ENCODE assay signal across 11 cellular contexts in the genomic region with DNA sequence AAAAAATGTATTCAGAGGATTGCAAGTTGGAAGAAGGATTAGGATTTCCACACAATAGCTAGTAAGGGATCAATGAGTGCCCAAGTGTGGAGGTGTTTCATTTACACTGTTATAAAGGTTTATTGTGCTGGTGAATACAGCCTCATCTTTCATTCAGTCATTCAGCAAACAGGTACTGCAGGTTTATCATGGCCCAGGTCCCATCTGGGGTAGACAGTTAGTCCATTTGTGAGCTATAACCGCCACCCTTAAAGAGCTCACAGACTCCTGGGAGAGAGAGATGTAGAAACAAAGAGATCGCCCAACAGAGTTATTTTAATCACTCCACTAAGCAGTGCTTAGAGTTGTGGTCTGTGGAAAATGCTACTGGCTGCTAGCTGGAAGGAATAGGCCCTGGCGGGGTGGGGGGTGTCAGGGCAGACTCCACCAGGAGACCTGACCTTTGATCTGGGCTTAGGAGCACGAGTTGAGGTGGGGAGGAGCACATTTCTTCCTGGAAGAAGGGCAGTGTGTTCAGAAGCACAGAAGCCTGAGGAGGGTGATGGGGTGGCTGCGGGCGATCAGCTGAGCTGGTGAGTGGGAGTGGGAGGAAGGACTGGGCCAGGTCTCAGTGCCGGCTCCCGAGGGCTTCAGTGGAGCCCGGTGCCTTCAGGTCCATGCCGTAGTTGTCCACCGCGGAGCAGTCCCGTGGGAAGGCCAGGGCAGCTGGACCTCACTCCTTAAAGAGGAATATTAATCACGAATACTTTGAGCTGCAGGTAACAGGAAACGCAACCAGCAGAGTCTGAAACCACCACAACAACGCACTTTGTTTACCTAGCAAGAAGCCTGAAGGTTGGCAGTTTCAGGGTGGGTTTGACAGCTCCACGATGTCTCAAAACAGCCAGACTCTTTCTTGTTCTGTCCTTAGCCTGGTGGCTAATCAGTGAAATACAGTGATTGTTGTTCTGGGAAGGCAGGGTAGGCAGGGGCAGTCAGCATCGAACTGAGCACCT. TPM values are rescaled to one million over a fixed set of nuclear protein-coding genes. Genes with fewer than 3 reads are reported as not detected.
DNase-seq lines count a peak whose midpoint lies in the region; ATAC-seq, FAIRE-seq and TF ChIP-seq lines count a peak whose summit lies in the region.
"Had no signal": no experiment of that assay in that cellular context is flagged by ENCODE, and none has a peak within 500 bp of the region (broad histone marks: within the 10 kb centered on the region; RNA-seq: fewer than 3 reads in every experiment).

No MANE protein-coding gene starts in this region.

- H3K4me1 Mint-ChIP-seq in CD4-positive, alpha-beta T cell (ENCODE audit: low read depth), result peaks cover 94% of the 10 kb centered on the region
- H3K4me1 Mint-ChIP-seq in astrocyte (ENCODE audit: low read depth, unreplicated experiment) (peaks cover 45% of the 10 kb centered on the region), immature natural killer cell (peaks cover 58 to 81% of the 10 kb centered on the region in 2 donors)

- no peaks in the 10 kb centered on the region for H3K9me3 Mint-ChIP-seq in CD4-positive, alpha-beta T cell
- H3K9me3 Mint-ChIP-seq in astrocyte (ENCODE audit: unreplicated experiment), result peaks cover 3% of the 10 kb centered on the region
- no peaks in the 10 kb centered on the region for H3K9me3 Mint-ChIP-seq in immature natural killer cell

- peak; percentile 12 for ATAC-seq in CD4-positive, alpha-beta T cell (ENCODE audit: poor library complexity)

- POLR2A ChIA-PET in CD4-positive, alpha-beta T cell (lab: Charles Lee), result interaction anchor here (0.8 to 4.3 kb wide), 4 partner anchors 9 to 54 kb away, joined by 3 to 34 read pairs (median 8); partner anchors contain the start of genes HMGXB4 and TOM1

- no peak overlapping the region for H3K9ac ChIP-seq in astrocyte (ENCODE audit: low read length)

- no peaks in the 10 kb centered on the region for H3K36me3 ChIP-seq in astrocyte (ENCODE audit: insufficient read depth, low read length)

- CTCF ChIA-PET in CD4-positive, alpha-beta T cell (lab: Charles Lee), result no interaction called here

- intact Hi-C loops in CD4-positive, alpha-beta T cell (cut with DNase I, micrococcal nuclease), result no loop called here

- peaks cover 62% of the 10 kb centered on the region for H4K20me1 ChIP-seq in astrocyte (ENCODE audit: insufficient read depth, low read length)

- DNase-seq in CD4-positive, alpha-beta T cell, result no peak
- DNase-seq in HT-29 (ENCODE audit: low spot score) (peak; percentile 53), astrocyte (ENCODE audit: low read depth) (no peak), myocyte (ENCODE audit: low read depth) (peak; percentile 73), immature natural killer cell (no peak), D721Med (ENCODE audit: insufficient read length, low spot score) (no peak)
- no peak for DNase-seq in stimulated activated CD4-positive, alpha-beta T cell treated with anti-CD3 and anti-CD28 coated beads, Interleukin-1b, Interleukin-23, amount 100 ng/mL, for 48 hours
- DNase-seq in stimulated activated CD4-positive, alpha-beta T cell treated with anti-CD3 and anti-CD28 coated beads, Interleukin-2, amount 100 ng/mL, for 24 hours, result no peak
- DNase-seq: NCI-H2171; stimulated activated CD4-positive, alpha-beta T cell treated with anti-CD3 and anti-CD28 coated beads, Interleukin-4, amount 100 ng/mL, for 1 hour had no signal

- peaks cover 47% of the 10 kb centered on the region for H3K4me1 ChIP-seq in astrocyte (ENCODE audit: insufficient read depth, low read length)

- no peak overlapping the region for H3K27ac ChIP-seq in CD4-positive, alpha-beta T cell (ENCODE audit: low read depth, low read length)
- peak overlapping the region; percentile 28 for H3K27ac ChIP-seq in astrocyte (ENCODE audit: low read depth, low read length)

- H3K9me3 ChIP-seq in CD4-positive, alpha-beta T cell (ENCODE audit: control insufficient read depth, low read length), result no peaks in the 10 kb centered on the region
- H3K9me3 ChIP-seq in astrocyte (ENCODE audit: insufficient read depth, low read depth, low read length), result no peaks in the 10 kb centered on the region

- no peaks in the 10 kb centered on the region for H3K27me3 ChIP-seq in CD4-positive, alpha-beta T cell (ENCODE audit: control insufficient read depth, insufficient read depth, low read length)
- no peaks in the 10 kb centered on the region for H3K27me3 ChIP-seq in astrocyte (ENCODE audit: insufficient read depth, low read length)

- no peak for FAIRE-seq in astrocyte (lab: Jason Lieb, UNC)
- no peak for FAIRE-seq in D721Med (lab: Jason Lieb, UNC)
- FAIRE-seq: keratinocyte had no signal

- H3K4me3 ChIP-seq in astrocyte (ENCODE audit: insufficient read depth, low read depth, low read length), result no peak overlapping the region

- H2AFZ ChIP-seq in astrocyte (ENCODE audit: low read depth, low read length), result no peak overlapping the region

- peak overlapping the region; percentile 67 for H3K27ac Mint-ChIP-seq in CD4-positive, alpha-beta T cell
- H3K27ac Mint-ChIP-seq in astrocyte (ENCODE audit: unreplicated experiment) (peak overlapping the region; percentile 20), immature natural killer cell (peak overlapping the region in 1 of 6 donors; percentile 1)

- peaks cover 43% of the 10 kb centered on the region for H3K79me2 ChIP-seq in astrocyte (ENCODE audit: insufficient read depth, low read length)

- peak overlapping the region; percentile 65 for H3K4me3 Mint-ChIP-seq in CD4-positive, alpha-beta T cell
- H3K4me3 Mint-ChIP-seq in astrocyte (ENCODE audit: unreplicated experiment) (no peak overlapping the region), immature natural killer cell (no peak overlapping the region)

- H3K36me3 Mint-ChIP-seq in CD4-positive, alpha-beta T cell (ENCODE audit: low read depth), result peaks cover 7% of the 10 kb centered on the region
- peaks cover 9% of the 10 kb centered on the region for H3K36me3 Mint-ChIP-seq in astrocyte (ENCODE audit: low read depth, unreplicated experiment)
- H3K36me3 Mint-ChIP-seq in immature natural killer cell, result no peaks in the 10 kb centered on the region

- H3K27me3 Mint-ChIP-seq in CD4-positive, alpha-beta T cell, result no peaks in the 10 kb centered on the region
- H3K27me3 Mint-ChIP-seq in astrocyte (ENCODE audit: low read depth, unreplicated experiment) (no peaks in the 10 kb centered on the region), immature natural killer cell (ENCODE audit: low read depth in 3 of 3) (peaks cover 0 to 2% (median 0%) of the 10 kb centered on the region in 3 donors)

- no peak overlapping the region for H3K4me2 ChIP-seq in astrocyte (ENCODE audit: low read length)

- TF ChIP-seq CTCF in CD4-positive, alpha-beta T cell (IDR thresholded peaks at IDR 0.05), result no peak
- no peak for TF ChIP-seq CTCF in astrocyte (IDR thresholded peaks at IDR 0.05; ENCODE audit: insufficient read depth, low read depth, low read length)
- no peak for TF ChIP-seq CTCF in D721Med (IDR thresholded peaks at IDR 0.05; ENCODE audit: insufficient read depth, missing control alignments)

RNA-seq across cellular contexts. Expression of gene TOM1, which starts 11.2 kb away (rescaled TPM):
- total RNA-seq in CD4-positive, alpha-beta T cell, result 100 to 1,000 TPM; 211 to 219 TPM
- 32.4 and 34.9 TPM in 2 replicates for total RNA-seq in HT-29 (2014; rRNA removed; shearing (Covaris generic))
- 27.3 and 29.6 TPM in 2 replicates for total RNA-seq in astrocyte
- 162 and 176 TPM in 2 replicates for total RNA-seq in myocyte
- polyA plus RNA-seq in myocyte (2012), result 76.2 TPM
- 10 to 100 TPM; 24.5 to 31.2 (median 26.2) TPM for polyA plus RNA-seq in immature natural killer cell

RNA-seq across cellular contexts. Expression of gene HMGXB4, which starts 53.6 kb away (rescaled TPM):
- total RNA-seq in CD4-positive, alpha-beta T cell, result 10 to 100 TPM; 41.4 to 44.1 TPM
- total RNA-seq in HT-29 (2014; rRNA removed; shearing (Covaris generic)), result 7.0 and 8.1 TPM in 2 replicates
- total RNA-seq in astrocyte (16.7 and 16.8 TPM in 2 replicates), myocyte (10.4 and 12.5 TPM in 2 replicates)
- polyA plus RNA-seq in myocyte (2012), result 8.0 TPM
- polyA plus RNA-seq in immature natural killer cell, result 10 to 100 TPM; 13.1 to 16.0 (median 15.3) TPM

Comparison
In these comparisons a context has a peak if more than half of its experiments do, and no peak if none do; other contexts are left out.
1. DNase-seq: peak in HT-29 (single experiment) and myocyte (single experiment); none in CD4-positive, alpha-beta T cell (0 of 10), astrocyte (single experiment), stimulated activated CD4-positive, alpha-beta T cell treated with anti-CD3 and anti-CD28 coated beads, Interleukin-1b, Interleukin-23, amount 100 ng/mL, for 48 hours (single experiment), immature natural killer cell (0 of 3), stimulated activated CD4-positive, alpha-beta T cell treated with anti-CD3 and anti-CD28 coated beads, Interleukin-2, amount 100 ng/mL, for 24 hours (0 of 2) and D721Med (single experiment).